ENCODE assay signal across 1 cellular context in genomic region chr13:99436686-99437416, GRCh38.
A peak's percentile ranks its signal among the peaks of the same experiment; 100 is the strongest.
TF ChIP-seq lines count a peak whose summit lies in the region.

No MANE protein-coding gene starts in this region.

TF ChIP-seq in SK-N-SH, 30 proteins besides CTCF, POLR2A, EP300 and RAD21 (continued from another document):
- TF ChIP-seq REST (IDR thresholded peaks at IDR 0.05; ENCODE audit: low read depth, low read length) (no peak), FOSL2 (IDR thresholded peaks at IDR 0.05; ENCODE audit: borderline replicate concordance, low read depth) (no peak), TCF12 (IDR thresholded peaks at IDR 0.05) (no peak), EZH2phosphoT487 (IDR thresholded peaks at IDR 0.05; ENCODE audit: borderline replicate concordance, low read depth) (no peak), IRF3 (IDR thresholded peaks at IDR 0.05; ENCODE audit: low read depth, low read length) (no peak), PBX3 (IDR thresholded peaks at IDR 0.05) (no peak; the same call in 1 of the 2 replicates), USF2 (IDR thresholded peaks at IDR 0.05; ENCODE audit: borderline replicate concordance, low read depth, low read length) (no peak), ZBTB33 (IDR thresholded peaks at IDR 0.05; ENCODE audit: borderline replicate concordance, low read depth) (no peak), MEF2A (IDR thresholded peaks at IDR 0.05; ENCODE audit: borderline replicate concordance, low read depth) (no peak), TEAD4 (IDR thresholded peaks at IDR 0.05; ENCODE audit: borderline replicate concordance, insufficient read depth) (no peak), MAX (IDR thresholded peaks at IDR 0.05; ENCODE audit: low read depth) (peak; percentile 30; the same call in 1 of the 2 replicates)
TF ChIP-seq in SK-N-SH: peak in this region for 7.
